8 cellular contexts compared by ENCODE assay signal in the genomic region with DNA sequence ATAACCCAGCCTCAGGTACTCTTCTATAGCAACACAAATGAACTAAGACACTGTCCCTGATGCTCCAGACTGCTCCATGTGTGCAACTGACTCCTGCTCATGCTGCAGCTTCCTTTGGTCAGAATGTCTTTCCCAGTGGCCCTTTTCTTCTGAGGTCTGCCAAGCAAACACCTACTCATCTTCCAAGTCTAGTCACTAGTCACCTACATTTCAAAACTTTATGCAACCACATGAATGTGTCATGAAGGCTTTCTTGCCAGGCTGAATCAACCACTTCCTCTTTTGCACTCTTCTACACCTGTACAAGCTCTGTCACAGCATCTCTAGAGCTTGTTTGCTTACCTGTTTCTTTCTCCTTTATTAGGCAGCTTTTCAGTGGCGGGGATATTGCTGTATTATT.
DNase-seq lines count a peak whose midpoint lies in the region; ATAC-seq and TF ChIP-seq lines count a peak whose summit lies in the region.

No MANE protein-coding gene starts in this region.

- H3K4me3 ChIP-seq in NB4 (ENCODE audit: low read depth, low read length) (no peak overlapping the region), prostate gland (no peak overlapping the region)

- intact Hi-C loops in left cardiac atrium (cut with DNase I) = no loop called here
- intact Hi-C loops in activated T-helper 1 cell treated with anti-CD3 and anti-CD28 coated beads, Interleukin-12 subunit alpha, Interleukin-12 subunit beta, Interleukin-2, Interleukin-4 antibody, amounts not matched to agents 30 ng/mL and 10 ng/mL and 1 ng/mL, durations not matched to agents 14 hours and 24 hours and 36 hours (cut with micrococcal nuclease) = loop anchor here (10.0 kb wide), 1 partner anchor 238 kb away; the partner anchor contains the start of gene TMEM168
- intact Hi-C loops in prostate gland (cut with DNase I) = no loop called here

- no peak for DNase-seq in activated T-cell treated with anti-CD3 and anti-CD28 coated beads, Interleukin-2, amount 50 U/mL, for 4 hours
- no peak for DNase-seq in activated T-cell treated with anti-CD3 and anti-CD28 coated beads, Interleukin-2, amount 50 U/mL, for 24 hours
- DNase-seq in NB4 (ENCODE audit: low read depth) (peak; percentile 71), renal cortical epithelial cell (ENCODE audit: low read depth) (peak; percentile 33), left cardiac atrium (no peak), prostate gland (ENCODE audit: low spot score) (no peak)
- no peak for DNase-seq in activated T-helper 1 cell treated with anti-CD3 and anti-CD28 coated beads, Interleukin-12 subunit alpha, Interleukin-12 subunit beta, Interleukin-2, Interleukin-4 antibody, amounts not matched to agents 30 ng/mL and 10 ng/mL and 1 ng/mL, durations not matched to agents 14 hours and 24 hours and 36 hours (ENCODE audit: low spot score)

- no peaks in the 10 kb centered on the region for H3K9me3 Mint-ChIP-seq in activated T-cell treated with anti-CD3 and anti-CD28 coated beads, Interleukin-2, amount 50 U/mL, for 4 hours
- no peaks in the 10 kb centered on the region for H3K9me3 Mint-ChIP-seq in activated T-cell treated with anti-CD3 and anti-CD28 coated beads, Interleukin-2, amount 50 U/mL, for 24 hours
- no peaks in the 10 kb centered on the region for H3K9me3 Mint-ChIP-seq in activated T-helper 1 cell treated with anti-CD3 and anti-CD28 coated beads, Interleukin-12 subunit alpha, Interleukin-12 subunit beta, Interleukin-2, Interleukin-4 antibody, amounts not matched to agents 30 ng/mL and 10 ng/mL and 1 ng/mL, durations not matched to agents 14 hours and 24 hours and 36 hours

- WGBS in prostate gland = 93% methylated on average over 1 of the region's 1 CpG

- no peaks in the 10 kb centered on the region for H3K9me3 ChIP-seq in prostate gland

- H3K27ac ChIP-seq in prostate gland = no peak overlapping the region

- no peak overlapping the region for H3K27ac Mint-ChIP-seq in activated T-cell treated with anti-CD3 and anti-CD28 coated beads, Interleukin-2, amount 50 U/mL, for 24 hours
- no peak overlapping the region for H3K27ac Mint-ChIP-seq in activated T-helper 1 cell treated with anti-CD3 and anti-CD28 coated beads, Interleukin-12 subunit alpha, Interleukin-12 subunit beta, Interleukin-2, Interleukin-4 antibody, amounts not matched to agents 30 ng/mL and 10 ng/mL and 1 ng/mL, durations not matched to agents 14 hours and 24 hours and 36 hours

- H3K27me3 ChIP-seq in prostate gland (replicated peaks; ENCODE audit: insufficient read depth) = no peaks in the 10 kb centered on the region

- H3K4me3 Mint-ChIP-seq in activated T-cell treated with anti-CD3 and anti-CD28 coated beads, Interleukin-2, amount 50 U/mL, for 4 hours = no peak overlapping the region
- H3K4me3 Mint-ChIP-seq in activated T-cell treated with anti-CD3 and anti-CD28 coated beads, Interleukin-2, amount 50 U/mL, for 24 hours = no peak overlapping the region
- H3K4me3 Mint-ChIP-seq in activated T-helper 1 cell treated with anti-CD3 and anti-CD28 coated beads, Interleukin-12 subunit alpha, Interleukin-12 subunit beta, Interleukin-2, Interleukin-4 antibody, amounts not matched to agents 30 ng/mL and 10 ng/mL and 1 ng/mL, durations not matched to agents 14 hours and 24 hours and 36 hours = no peak overlapping the region

- TF ChIP-seq POLR2A in NB4 (IDR thresholded peaks at IDR 0.05; ENCODE audit: extremely low read depth, insufficient read length) (no peak), prostate gland (IDR thresholded peaks at IDR 0.05) (no peak)

- peaks cover 4% of the 10 kb centered on the region for H3K27me3 Mint-ChIP-seq in activated T-cell treated with anti-CD3 and anti-CD28 coated beads, Interleukin-2, amount 50 U/mL, for 4 hours (ENCODE audit: low read depth)
- peaks cover 3% of the 10 kb centered on the region for H3K27me3 Mint-ChIP-seq in activated T-cell treated with anti-CD3 and anti-CD28 coated beads, Interleukin-2, amount 50 U/mL, for 24 hours
- peaks cover 3% of the 10 kb centered on the region for H3K27me3 Mint-ChIP-seq in activated T-helper 1 cell treated with anti-CD3 and anti-CD28 coated beads, Interleukin-12 subunit alpha, Interleukin-12 subunit beta, Interleukin-2, Interleukin-4 antibody, amounts not matched to agents 30 ng/mL and 10 ng/mL and 1 ng/mL, durations not matched to agents 14 hours and 24 hours and 36 hours (ENCODE audit: insufficient read depth)

- no peaks in the 10 kb centered on the region for H3K36me3 Mint-ChIP-seq in activated T-cell treated with anti-CD3 and anti-CD28 coated beads, Interleukin-2, amount 50 U/mL, for 4 hours (ENCODE audit: insufficient read depth)
- H3K36me3 Mint-ChIP-seq in activated T-cell treated with anti-CD3 and anti-CD28 coated beads, Interleukin-2, amount 50 U/mL, for 24 hours (ENCODE audit: low read depth) = no peaks in the 10 kb centered on the region
- H3K36me3 Mint-ChIP-seq in activated T-helper 1 cell treated with anti-CD3 and anti-CD28 coated beads, Interleukin-12 subunit alpha, Interleukin-12 subunit beta, Interleukin-2, Interleukin-4 antibody, amounts not matched to agents 30 ng/mL and 10 ng/mL and 1 ng/mL, durations not matched to agents 14 hours and 24 hours and 36 hours (ENCODE audit: low read depth) = no peaks in the 10 kb centered on the region

- TF ChIP-seq CTCF in NB4 (IDR thresholded peaks at IDR 0.05; ENCODE audit: low read depth, low read length) = no peak
- no peak for TF ChIP-seq CTCF in prostate gland (IDR thresholded peaks at IDR 0.05)

- peaks cover 10% of the 10 kb centered on the region for H3K4me1 Mint-ChIP-seq in activated T-cell treated with anti-CD3 and anti-CD28 coated beads, Interleukin-2, amount 50 U/mL, for 4 hours (ENCODE audit: low read depth)
- peaks cover 17% of the 10 kb centered on the region for H3K4me1 Mint-ChIP-seq in activated T-cell treated with anti-CD3 and anti-CD28 coated beads, Interleukin-2, amount 50 U/mL, for 24 hours (ENCODE audit: low read depth)
- peaks cover 15% of the 10 kb centered on the region for H3K4me1 Mint-ChIP-seq in activated T-helper 1 cell treated with anti-CD3 and anti-CD28 coated beads, Interleukin-12 subunit alpha, Interleukin-12 subunit beta, Interleukin-2, Interleukin-4 antibody, amounts not matched to agents 30 ng/mL and 10 ng/mL and 1 ng/mL, durations not matched to agents 14 hours and 24 hours and 36 hours (ENCODE audit: low read depth)

- no peaks in the 10 kb centered on the region for H3K36me3 ChIP-seq in prostate gland

- ATAC-seq in activated T-cell treated with anti-CD3 and anti-CD28 coated beads, Interleukin-2, amount 50 U/mL, for 4 hours = peak; percentile 86 to 94
- ATAC-seq in HG02885 (IDR thresholded peaks at IDR 0.05; ENCODE audit: poor library complexity, unreplicated experiment) (peak; percentile 98), left cardiac atrium (no peak)

- no peaks in the 10 kb centered on the region for H3K4me1 ChIP-seq in prostate gland (replicated peaks)

Comparison
In these comparisons a context has a peak if more than half of its experiments do, and no peak if none do; other contexts are left out.
1. ATAC-seq: peak in activated T-cell treated with anti-CD3 and anti-CD28 coated beads, Interleukin-2, amount 50 U/mL, for 4 hours (2 of 2) and HG02885 (single experiment); none in left cardiac atrium (0 of 2).
2. DNase-seq: peak in NB4 (single experiment) and renal cortical epithelial cell (single experiment); none in activated T-cell treated with anti-CD3 and anti-CD28 coated beads, Interleukin-2, amount 50 U/mL, for 4 hours (single experiment), activated T-cell treated with anti-CD3 and anti-CD28 coated beads, Interleukin-2, amount 50 U/mL, for 24 hours (single experiment), left cardiac atrium (single experiment), activated T-helper 1 cell treated with anti-CD3 and anti-CD28 coated beads, Interleukin-12 subunit alpha, Interleukin-12 subunit beta, Interleukin-2, Interleukin-4 antibody, amounts not matched to agents 30 ng/mL and 10 ng/mL and 1 ng/mL, durations not matched to agents 14 hours and 24 hours and 36 hours (single experiment) and prostate gland (single experiment).